In genomic region chr1:27622828-27623227, GRCh38 we compare ENCODE assay signal across 25 cellular contexts. TPM values are rescaled to one million over a fixed set of nuclear protein-coding genes. Genes with fewer than 3 reads are reported as not detected.
A peak's percentile ranks its signal among the peaks of the same experiment; 100 is the strongest.
DNase-seq lines count a peak whose midpoint lies in the region; ATAC-seq and TF ChIP-seq lines count a peak whose summit lies in the region.
"Had no signal": no experiment of that assay in that cellular context is flagged by ENCODE, and none has a peak within 500 bp of the region (broad histone marks: within the 10 kb centered on the region; RNA-seq: fewer than 3 reads in every experiment).

No MANE protein-coding gene starts in this region.

- no peaks in the 10 kb centered on the region for H3K9me3 ChIP-seq in neutrophil
- H3K9me3 ChIP-seq in CD8-positive, alpha-beta T cell (ENCODE audit: low read length) = no peaks in the 10 kb centered on the region
- H3K9me3 ChIP-seq: ascending aorta, lower lobe of right lung had no signal

- H3K36me3 Mint-ChIP-seq in CD14-positive monocyte = peaks cover 14 to 46% of the 10 kb centered on the region in 2 donors
- no peaks in the 10 kb centered on the region for H3K36me3 Mint-ChIP-seq in activated T-helper 17 cell treated with anti-CD3 and anti-CD28 coated beads, Interleukin-2, amount 50 U/mL, for 72 hours (ENCODE audit: low read depth)
- H3K36me3 Mint-ChIP-seq in CD8-positive, alpha-beta T cell = no peaks in the 10 kb centered on the region
- H3K36me3 Mint-ChIP-seq: activated naive CD4-positive, alpha-beta T cell treated with anti-CD3 and anti-CD28 coated beads, Interleukin-2, amount 50 U/mL, for 24 hours had no signal

- peak overlapping the region; percentile 99 for H3K27ac ChIP-seq in neutrophil
- no peak overlapping the region for H3K27ac ChIP-seq in CD8-positive, alpha-beta T cell (ENCODE audit: low read depth, low read length)
- H3K27ac ChIP-seq: ascending aorta, KMS-11, lower lobe of right lung had no signal

- H3K27ac Mint-ChIP-seq in CD14-positive monocyte = no peak overlapping the region
- no peak overlapping the region for H3K27ac Mint-ChIP-seq in activated T-helper 17 cell treated with anti-CD3 and anti-CD28 coated beads, Interleukin-2, amount 50 U/mL, for 72 hours
- no peak overlapping the region for H3K27ac Mint-ChIP-seq in CD8-positive, alpha-beta T cell
- H3K27ac Mint-ChIP-seq: activated naive CD4-positive, alpha-beta T cell treated with anti-CD3 and anti-CD28 coated beads, Interleukin-2, amount 50 U/mL, for 24 hours; nephron progenitor cell had no signal

- CTCF ChIA-PET in CD8-positive, alpha-beta T cell (lab: Charles Lee) = interaction anchor here (1.0 to 12.5 kb wide), 3 partner anchors 16 to 323 kb away, joined by 3 to 108 read pairs (median 4); partner anchors contain the start of gene AHDC1

- H3K27me3 Mint-ChIP-seq in CD14-positive monocyte (ENCODE audit: low read depth in 3 of 3) = peaks cover 1 to 4% (median 2%) of the 10 kb centered on the region in 3 donors
- H3K27me3 Mint-ChIP-seq in activated T-helper 17 cell treated with anti-CD3 and anti-CD28 coated beads, Interleukin-2, amount 50 U/mL, for 72 hours = no peaks in the 10 kb centered on the region
- H3K27me3 Mint-ChIP-seq in CD8-positive, alpha-beta T cell (ENCODE audit: low read depth) = no peaks in the 10 kb centered on the region
- H3K27me3 Mint-ChIP-seq: activated naive CD4-positive, alpha-beta T cell treated with anti-CD3 and anti-CD28 coated beads, Interleukin-2, amount 50 U/mL, for 24 hours had no signal

- H3K4me1 Mint-ChIP-seq in CD14-positive monocyte = peaks cover 45% of the 10 kb centered on the region
- H3K4me1 Mint-ChIP-seq in activated T-helper 17 cell treated with anti-CD3 and anti-CD28 coated beads, Interleukin-2, amount 50 U/mL, for 72 hours = peaks cover 10% of the 10 kb centered on the region
- peaks cover 36% of the 10 kb centered on the region for H3K4me1 Mint-ChIP-seq in CD8-positive, alpha-beta T cell (ENCODE audit: low read depth)

- no peak for TF ChIP-seq CTCF in CD14-positive monocyte (IDR thresholded peaks at IDR 0.05)
- no peak for TF ChIP-seq CTCF in neutrophil (IDR thresholded peaks at IDR 0.05)
- no peak for TF ChIP-seq CTCF in CD8-positive, alpha-beta T cell (IDR thresholded peaks at IDR 0.05)

- DNase-seq in CD14-positive monocyte (ENCODE audit: low spot score) (peak; percentile 63), H7 (peak; percentile 81), OCI-M1 (lab: John Stamatoyannopoulos, UW) (no peak), SIG-M5 treated with dmso at 0.1 percent for 504 hours (lab: John Stamatoyannopoulos, UW; ENCODE audit: unreplicated experiment) (no peak)
- DNase-seq in CD8-positive, alpha-beta T cell = no peak
- DNase-seq: activated CD4-positive, alpha-beta T cell treated with anti-CD3 and anti-CD28 coated beads for 48 hours; cortex of kidney; EL; foreskin fibroblast; head of caudate nucleus; lower lobe of right lung; NCI-H1436; NCI-H510A; nephron progenitor cell; PC-3; right cardiac atrium; stimulated activated CD4-positive, alpha-beta T cell treated with anti-CD3 and anti-CD28 coated beads, Interleukin-4, amount 100 ng/mL, for 1 hour had no signal

- H3K27me3 ChIP-seq in H7 (ENCODE audit: control insufficient read depth, insufficient read depth, low read length) = no peaks in the 10 kb centered on the region
- no peaks in the 10 kb centered on the region for H3K27me3 ChIP-seq in neutrophil
- no peaks in the 10 kb centered on the region for H3K27me3 ChIP-seq in CD8-positive, alpha-beta T cell (ENCODE audit: insufficient read depth, low read length)
- H3K27me3 ChIP-seq: ascending aorta had no signal

- no peak overlapping the region for H3K4me3 Mint-ChIP-seq in CD14-positive monocyte
- no peak overlapping the region for H3K4me3 Mint-ChIP-seq in activated T-helper 17 cell treated with anti-CD3 and anti-CD28 coated beads, Interleukin-2, amount 50 U/mL, for 72 hours
- H3K4me3 Mint-ChIP-seq in CD8-positive, alpha-beta T cell = no peak overlapping the region
- H3K4me3 Mint-ChIP-seq: activated naive CD4-positive, alpha-beta T cell treated with anti-CD3 and anti-CD28 coated beads, Interleukin-2, amount 50 U/mL, for 24 hours; nephron progenitor cell had no signal

- intact Hi-C loops in CD14-positive monocyte (cut with micrococcal nuclease) = loop anchor here in 1 of 2 donors (1.0 kb wide), 1 partner anchor 8 kb away; no protein-coding TSS in a partner anchor
- intact Hi-C loops in CD8-positive, alpha-beta T cell (cut with DNase I, micrococcal nuclease) = no loop called here

- POLR2A ChIA-PET in CD8-positive, alpha-beta T cell (lab: Charles Lee) = interaction anchor here (1.2 to 1.6 kb wide), 2 partner anchors 8 to 40 kb away, joined by 7 read pairs; no protein-coding TSS in a partner anchor

- H3K36me3 ChIP-seq in H7 (replicated peaks; ENCODE audit: control insufficient read depth, insufficient read depth, low read length) = no peaks in the 10 kb centered on the region
- peaks cover 80% of the 10 kb centered on the region for H3K36me3 ChIP-seq in neutrophil
- H3K36me3 ChIP-seq in CD8-positive, alpha-beta T cell (ENCODE audit: insufficient read depth, low read length) = no peaks in the 10 kb centered on the region
- H3K36me3 ChIP-seq: ascending aorta had no signal

- ATAC-seq in activated T-helper 17 cell treated with anti-CD3 and anti-CD28 coated beads, Interleukin-2, amount 50 U/mL, for 72 hours (replicated peaks) = peak; percentile 48
- ATAC-seq in CD8-positive, alpha-beta T cell = no peak
- no peak for ATAC-seq in GM21737 (IDR thresholded peaks at IDR 0.05; ENCODE audit: unreplicated experiment)
- ATAC-seq: esophagus mucosa, lower lobe of right lung, PC-3, right cardiac atrium, SK-N-SH treated with all-trans-retinoic acid at 6 μM for 48 hours had no signal

- no peak overlapping the region for H3K4me3 ChIP-seq in H7 (ENCODE audit: insufficient read depth, low read depth, low read length)
- peak overlapping the region; percentile 76 to 93 for H3K4me3 ChIP-seq in neutrophil (ENCODE audit: low read depth in 1 of 2, low read length in 1 of 2)
- no peak overlapping the region for H3K4me3 ChIP-seq in CD8-positive, alpha-beta T cell (ENCODE audit: low read depth, low read length)
- H3K4me3 ChIP-seq: ascending aorta, lower lobe of right lung had no signal

- no peaks in the 10 kb centered on the region for H3K9me3 Mint-ChIP-seq in CD14-positive monocyte
- H3K9me3 Mint-ChIP-seq in activated T-helper 17 cell treated with anti-CD3 and anti-CD28 coated beads, Interleukin-2, amount 50 U/mL, for 72 hours = no peaks in the 10 kb centered on the region
- H3K9me3 Mint-ChIP-seq in CD8-positive, alpha-beta T cell = no peaks in the 10 kb centered on the region
- H3K9me3 Mint-ChIP-seq: activated naive CD4-positive, alpha-beta T cell treated with anti-CD3 and anti-CD28 coated beads, Interleukin-2, amount 50 U/mL, for 24 hours; nephron progenitor cell had no signal

- H3K4me1 ChIP-seq in neutrophil (ENCODE audit: control insufficient read depth in 1 of 2, insufficient read depth in 1 of 2, low read depth in 1 of 2, low read length in 1 of 2) = peaks cover 99 to 100% of the 10 kb centered on the region in 2 experiments
- peaks cover 59% of the 10 kb centered on the region for H3K4me1 ChIP-seq in CD8-positive, alpha-beta T cell (ENCODE audit: insufficient read depth, low read length)
- H3K4me1 ChIP-seq: ascending aorta had no signal

RNA-seq across cellular contexts. Expression of gene FGR, which starts 12.2 kb away (rescaled TPM):
- polyA plus RNA-seq in CD14-positive monocyte = 100 to 1,000 TPM; 371 to 571 TPM
- total RNA-seq in H7 (2014; rRNA removed; shearing (Covaris generic)) = 0.07 and 0.30 TPM in 2 replicates
- 1 to 10 TPM in 1 of 2 donors, not detected in 1; 1.2 TPM for total RNA-seq in activated T-helper 17 cell treated with anti-CD3 and anti-CD28 coated beads, Interleukin-2, amount 50 U/mL, for 72 hours
- total RNA-seq in CD8-positive, alpha-beta T cell = 1 to 10 TPM; 1.4 to 2.5 TPM
- total RNA-seq: PC-3 had no signal

RNA-seq across cellular contexts. Expression of gene AHDC1, which starts 18.9 kb away (rescaled TPM):
- polyA plus RNA-seq in CD14-positive monocyte = under 1 TPM; 0.16 to 0.30 TPM
- 8.8 and 11.2 TPM in 2 replicates for total RNA-seq in H7 (2014; rRNA removed; shearing (Covaris generic))
- total RNA-seq in activated T-helper 17 cell treated with anti-CD3 and anti-CD28 coated beads, Interleukin-2, amount 50 U/mL, for 72 hours = 10 to 100 TPM; 13.3 to 22.3 TPM
- total RNA-seq in CD8-positive, alpha-beta T cell = 10 to 100 TPM; 19.5 to 21.1 TPM

RNA-seq across cellular contexts. Expression of gene IFI6, which starts 49.2 kb away (rescaled TPM):
- polyA plus RNA-seq in CD14-positive monocyte = 100 to 1,000 TPM; 276 TPM
- total RNA-seq in H7 (2014; rRNA removed; shearing (Covaris generic)) = 3.3 and 5.8 TPM in 2 replicates
- 10 to 100 TPM; 32.3 to 43.7 TPM for total RNA-seq in activated T-helper 17 cell treated with anti-CD3 and anti-CD28 coated beads, Interleukin-2, amount 50 U/mL, for 72 hours
- total RNA-seq in CD8-positive, alpha-beta T cell = 10 to 100 TPM; 24.8 to 25.1 TPM

Comparison
In these comparisons a context has a peak if more than half of its experiments do, and no peak if none do; other contexts are left out.
1. DNase-seq: peak in CD14-positive monocyte (single experiment) and H7 (single experiment); none in CD8-positive, alpha-beta T cell (0 of 7), OCI-M1 (single experiment) and SIG-M5 treated with dmso at 0.1 percent for 504 hours (single experiment).
2. H3K4me3 ChIP-seq: peak in neutrophil (2 of 2); none in H7 (single experiment) and CD8-positive, alpha-beta T cell (single experiment).